1 cellular context compared by ENCODE assay signal in genomic region chrX:15674899-15675489, GRCh38.
TF ChIP-seq lines count a peak whose summit lies in the region.

No MANE protein-coding gene starts in this region.

TF ChIP-seq in HEK293, 187 proteins besides CTCF, POLR2A, EP300 and RAD21 (continued from another document):
- TF ChIP-seq INSM2 (tag by site-specific recombination; IDR thresholded peaks at IDR 0.05): peak; percentile 82
- TF ChIP-seq KLF10 (tag by site-specific recombination; IDR thresholded peaks at IDR 0.05): no peak
- TF ChIP-seq BCL11A (tag by site-specific recombination; IDR thresholded peaks at IDR 0.05; ENCODE audit: low read depth): no peak
- no peak for TF ChIP-seq ZBTB6 (tag by site-specific recombination; IDR thresholded peaks at IDR 0.05)
- peak; percentile 83 for TF ChIP-seq ZNF76 (tag by site-specific recombination; IDR thresholded peaks at IDR 0.05; ENCODE audit: borderline replicate concordance, low read depth)
- TF ChIP-seq ZNF341 (tag by site-specific recombination; IDR thresholded peaks at IDR 0.05; ENCODE audit: low read depth): peak; percentile 95
- TF ChIP-seq ZNF416 (tag by site-specific recombination; IDR thresholded peaks at IDR 0.05): no peak
- TF ChIP-seq ELK4 (IDR thresholded peaks at IDR 0.05; ENCODE audit: borderline replicate concordance, low read depth, low read length): no peak
- TF ChIP-seq ZNF155 (tag by site-specific recombination; IDR thresholded peaks at IDR 0.05): no peak
- TF ChIP-seq ZNF510 (tag by site-specific recombination; IDR thresholded peaks at IDR 0.05; ENCODE audit: insufficient replicate concordance): no peak
- no peak for TF ChIP-seq KLF1 (tag by site-specific recombination; IDR thresholded peaks at IDR 0.05)
- TF ChIP-seq ZNF184 (tag by site-specific recombination; IDR thresholded peaks at IDR 0.05): no peak
- no peak for TF ChIP-seq ZNF792 (tag by site-specific recombination; IDR thresholded peaks at IDR 0.05)
- TF ChIP-seq ZBTB26 (tag by site-specific recombination; optimal IDR thresholded peaks at IDR 0.05): peak; percentile 63
- no peak for TF ChIP-seq ZNF707 (tag by site-specific recombination; IDR thresholded peaks at IDR 0.05)
- 0 out of 2 replicates have a peak, but pooled peaks have one; percentile 11 for TF ChIP-seq ZNF580 (tag by site-specific recombination; IDR thresholded peaks at IDR 0.05)
- TF ChIP-seq ZNF169 (tag by site-specific recombination; IDR thresholded peaks at IDR 0.05): no peak
- TF ChIP-seq GLI4 (tag by site-specific recombination; IDR thresholded peaks at IDR 0.05): no peak
- TF ChIP-seq ZNF426 (tag by site-specific recombination; IDR thresholded peaks at IDR 0.05): no peak
- no peak for TF ChIP-seq ZNF211 (tag by site-specific recombination; IDR thresholded peaks at IDR 0.05; ENCODE audit: low read depth)
- no peak for TF ChIP-seq ZNF560 (tag by site-specific recombination; IDR thresholded peaks at IDR 0.05; ENCODE audit: borderline replicate concordance)
- TF ChIP-seq KLF7 (tag by site-specific recombination; IDR thresholded peaks at IDR 0.05; ENCODE audit: borderline replicate concordance): peak; percentile 90
- 0 out of 2 replicates have a peak, but pooled peaks have one; percentile 75 for TF ChIP-seq ZNF366 (tag by site-specific recombination; conservative IDR thresholded peaks at IDR 0.05)
- TF ChIP-seq ZNF10 (tag by site-specific recombination; IDR thresholded peaks at IDR 0.05): no peak
- no peak for TF ChIP-seq ZBTB44 (tag by site-specific recombination; IDR thresholded peaks at IDR 0.05)
- TF ChIP-seq ZNF621 (tag by site-specific recombination; IDR thresholded peaks at IDR 0.05): no peak
- TF ChIP-seq RBAK (tag by site-specific recombination; IDR thresholded peaks at IDR 0.05): no peak
- TF ChIP-seq KLF9 (tag by site-specific recombination; IDR thresholded peaks at IDR 0.05; ENCODE audit: low read depth): no peak
- TF ChIP-seq GFI1B (tag by site-specific recombination; IDR thresholded peaks at IDR 0.05): no peak
- no peak for TF ChIP-seq ZNF555 (tag by site-specific recombination; conservative IDR thresholded peaks at IDR 0.05)
- TF ChIP-seq IKZF3 (tag by site-specific recombination; IDR thresholded peaks at IDR 0.05): no peak
- TF ChIP-seq ZFP37 (tag by site-specific recombination; IDR thresholded peaks at IDR 0.05): peak; percentile 75; the same call in 1 of the 2 replicates
- TF ChIP-seq ZNF530 (tag by site-specific recombination; IDR thresholded peaks at IDR 0.05; ENCODE audit: low read depth): no peak
- TF ChIP-seq KLF16 (tag by site-specific recombination; IDR thresholded peaks at IDR 0.05): no peak
- TF ChIP-seq ZNF660 (tag by site-specific recombination; IDR thresholded peaks at IDR 0.05): no peak
- no peak for TF ChIP-seq AEBP2 (tag by site-specific recombination; IDR thresholded peaks at IDR 0.05; ENCODE audit: borderline replicate concordance)
- TF ChIP-seq ZNF658 (tag by site-specific recombination; IDR thresholded peaks at IDR 0.05): no peak
- TF ChIP-seq ZNF19 (tag by site-specific recombination; IDR thresholded peaks at IDR 0.05; ENCODE audit: low read depth): no peak
- no peak for TF ChIP-seq ZFHX2 (tag by site-specific recombination; conservative IDR thresholded peaks at IDR 0.05)
- TF ChIP-seq ZNF548 (tag by site-specific recombination; IDR thresholded peaks at IDR 0.05): no peak
- peak; percentile 57 for TF ChIP-seq GLIS2 (tag by site-specific recombination; IDR thresholded peaks at IDR 0.05)
- TF ChIP-seq ZFP3 (tag by site-specific recombination; IDR thresholded peaks at IDR 0.05; ENCODE audit: low read depth): no peak; the same call in 1 of the 2 replicates
- no peak for TF ChIP-seq ZNF404 (tag by site-specific recombination; IDR thresholded peaks at IDR 0.05)
- TF ChIP-seq PRDM4 (tag by site-specific recombination; IDR thresholded peaks at IDR 0.05): no peak
- TF ChIP-seq ZSCAN30 (tag by site-specific recombination; IDR thresholded peaks at IDR 0.05): no peak
- TF ChIP-seq ZNF214 (tag by site-specific recombination; IDR thresholded peaks at IDR 0.05; ENCODE audit: borderline replicate concordance): no peak
- no peak for TF ChIP-seq ZNF704 (tag by site-specific recombination; IDR thresholded peaks at IDR 0.05)
- TF ChIP-seq ZBTB20 (tag by site-specific recombination; IDR thresholded peaks at IDR 0.05): 0 out of 2 replicates have a peak, but pooled peaks have one; percentile 5
